ENCODE assay signal across 8 cellular contexts in the genomic region with DNA sequence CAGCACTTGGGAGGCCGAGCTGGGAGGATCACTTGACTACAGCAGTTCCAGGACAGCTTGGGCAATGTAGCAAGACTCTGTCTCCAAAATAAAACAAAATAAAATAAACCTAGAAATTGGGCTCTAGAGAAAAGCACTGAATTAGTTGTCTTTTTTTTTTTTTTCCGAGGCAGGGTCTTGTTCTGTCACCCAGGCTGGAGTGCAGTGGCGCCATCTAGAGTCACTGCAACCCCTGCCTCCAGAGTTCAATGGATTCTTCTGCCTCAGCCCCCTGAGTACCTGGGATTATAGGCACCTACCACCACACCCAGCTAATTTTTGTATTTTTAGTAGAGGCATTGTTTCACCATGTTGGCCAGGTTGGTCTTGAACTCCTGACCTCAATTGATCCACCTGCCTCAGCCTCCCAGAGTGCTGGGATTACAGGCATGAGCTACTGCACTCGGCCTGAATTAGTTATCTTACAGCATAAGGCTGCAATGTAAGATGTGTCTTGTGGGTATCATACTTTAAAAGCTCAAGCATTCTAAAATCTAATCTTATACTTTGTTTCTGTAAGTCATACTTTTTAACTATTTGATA. TPM values are rescaled to one million over a fixed set of nuclear protein-coding genes. Genes with fewer than 3 reads are reported as not detected.
DNase-seq lines count a peak whose midpoint lies in the region; ATAC-seq, FAIRE-seq and TF ChIP-seq lines count a peak whose summit lies in the region.

No MANE protein-coding gene starts in this region.

- H3K9ac ChIP-seq in endodermal cell (ENCODE audit: extremely low read depth, low read length, poor library complexity, severe bottlenecking), result no peak overlapping the region
- no peak overlapping the region for H3K9ac ChIP-seq in parathyroid adenoma

- H3K9me3 ChIP-seq in endodermal cell (ENCODE audit: control insufficient read depth, low read length), result no peaks in the 10 kb centered on the region
- no peaks in the 10 kb centered on the region for H3K9me3 ChIP-seq in parathyroid adenoma (ENCODE audit: control insufficient read depth, low read length)

- no peak overlapping the region for H2AFZ ChIP-seq in parathyroid adenoma

- no peak overlapping the region for H3K27ac Mint-ChIP-seq in endodermal cell

- CTCF ChIA-PET in AG04449 (lab: Yijun Ruan, JAX), result interaction anchor here (1.1 to 1.3 kb wide), 3 partner anchors 10 to 19 kb away, joined by 3 read pairs; a partner anchor contains a TSS

- H3K36me3 Mint-ChIP-seq in endodermal cell (ENCODE audit: low read depth), result no peaks in the 10 kb centered on the region

- H3K27me3 ChIP-seq in endodermal cell (ENCODE audit: control insufficient read depth, insufficient read depth, low read length, poor library complexity, severe bottlenecking) (peaks cover 20% of the 10 kb centered on the region), parathyroid adenoma (ENCODE audit: control insufficient read depth, insufficient read depth, low read length) (no peaks in the 10 kb centered on the region)

- no peak overlapping the region for H3K4me3 Mint-ChIP-seq in endodermal cell

- H3K36me3 ChIP-seq in endodermal cell (ENCODE audit: control insufficient read depth, insufficient read depth, low read length), result no peaks in the 10 kb centered on the region
- H3K36me3 ChIP-seq in parathyroid adenoma (ENCODE audit: control insufficient read depth, insufficient read depth, low read length), result no peaks in the 10 kb centered on the region

- H3K4me2 ChIP-seq in parathyroid adenoma (ENCODE audit: low read length), result no peak overlapping the region

- ATAC-seq in HG02678 (IDR thresholded peaks at IDR 0.05; ENCODE audit: unreplicated experiment) (no peak), GM18907 (IDR thresholded peaks at IDR 0.05; ENCODE audit: unreplicated experiment) (no peak)

- peak; percentile 17 for TF ChIP-seq CTCF in AG04449 (IDR thresholded peaks at IDR 0.05; ENCODE audit: insufficient read depth, low read length, missing control alignments)
- TF ChIP-seq CTCF in endodermal cell (conservative IDR thresholded peaks at IDR 0.05), result peak; percentile 80
- peak; percentile 33 for TF ChIP-seq CTCF in parathyroid adenoma (IDR thresholded peaks at IDR 0.05)

- no peaks in the 10 kb centered on the region for H3K9me3 Mint-ChIP-seq in endodermal cell

- H3K4me1 ChIP-seq in endodermal cell (ENCODE audit: control insufficient read depth, insufficient read depth, low read length) (no peaks in the 10 kb centered on the region), parathyroid adenoma (no peaks in the 10 kb centered on the region)

- H3K4me3 ChIP-seq in AG04449 (ENCODE audit: low read depth, low read length), result no peak overlapping the region
- H3K4me3 ChIP-seq in endodermal cell (ENCODE audit: low read length), result no peak overlapping the region
- no peak overlapping the region for H3K4me3 ChIP-seq in parathyroid adenoma (ENCODE audit: low read depth, low read length)

- WGBS in endodermal cell (ENCODE audit: insufficient coverage in 1 of 2, insufficient read length in 1 of 2), 2 experiments, result 51 to 80% methylated on average over 1 to 4 of the region's 4 CpGs

- H3K79me2 ChIP-seq in parathyroid adenoma, result no peaks in the 10 kb centered on the region

- H3K27ac ChIP-seq in endodermal cell (ENCODE audit: low read depth, low read length), result no peak overlapping the region
- H3K27ac ChIP-seq in parathyroid adenoma, result no peak overlapping the region

- no peaks in the 10 kb centered on the region for H3K4me1 Mint-ChIP-seq in endodermal cell

- DNase-seq in AG04449 (ENCODE audit: low read depth, low spot score) (no peak), GM19239 (ENCODE audit: insufficient read length, low spot score) (no peak), endodermal cell (peak; percentile 87), DMS79 (lab: John Stamatoyannopoulos, UW) (no peak)
- peak; percentile 24 for DNase-seq in activated CD4-positive, alpha-beta T cell treated with anti-CD3 and anti-CD28 coated beads for 1 hour

- H3K27me3 Mint-ChIP-seq in endodermal cell (ENCODE audit: insufficient read depth), result peaks cover 18% of the 10 kb centered on the region

- peak; percentile 82 for FAIRE-seq in GM19239 (lab: Jason Lieb, UNC)

- POLR2A ChIA-PET in AG04449 (lab: Yijun Ruan, JAX), result no interaction called here

RNA-seq across cellular contexts. Expression of a gene that starts 12.8 kb away (rescaled TPM):
- total RNA-seq in endodermal cell, result under 1 TPM in 1 of 2 donors, not detected in 1; 0.46 TPM
- 1.4 TPM for polyA plus RNA-seq in endodermal cell (2013, experiment 1 of 2)
- 0.70 TPM for polyA plus RNA-seq in endodermal cell (2013, experiment 2 of 2)

RNA-seq across cellular contexts. Expression of a gene that starts 18.1 kb away (rescaled TPM):
- total RNA-seq in endodermal cell, result 1 to 10 TPM; 5.2 to 10.0 TPM
- polyA plus RNA-seq in endodermal cell (2013, experiment 1 of 2), result 6.9 TPM
- polyA plus RNA-seq in endodermal cell (2013, experiment 2 of 2), result 7.8 TPM

Comparison
In these comparisons a context has a peak if more than half of its experiments do, and no peak if none do; other contexts are left out.
1. DNase-seq: peak in activated CD4-positive, alpha-beta T cell treated with anti-CD3 and anti-CD28 coated beads for 1 hour (single experiment) and endodermal cell (single experiment); none in AG04449 (single experiment), GM19239 (single experiment) and DMS79 (single experiment).
2. CTCF ChIP-seq: peak in every context shown above with its lines; median percentile 80 in endodermal cell; 33 in parathyroid adenoma; 17 in AG04449.